In genomic region chr9:93828331-93829097, GRCh38 we compare ENCODE assay signal across 24 cellular contexts.
DNase-seq lines count a peak whose midpoint lies in the region; ATAC-seq and TF ChIP-seq lines count a peak whose summit lies in the region.
"Had no signal": no experiment of that assay in that cellular context is flagged by ENCODE, and none has a peak within 500 bp of the region (broad histone marks: within the 10 kb centered on the region; RNA-seq: fewer than 3 reads in every experiment).

No MANE protein-coding gene starts in this region.

- H3K56ac ChIP-seq in H9 (ENCODE audit: insufficient read length, low read depth, low read length): no peak overlapping the region

- ATAC-seq in SK-N-SH treated with all-trans-retinoic acid at 6 μM for 48 hours: no peak

- no peaks in the 10 kb centered on the region for H3K9me2 ChIP-seq in hepatocyte (replicated peaks; ENCODE audit: insufficient read depth)

- H2BK5ac ChIP-seq in H9 (ENCODE audit: insufficient read length, low read length): no peak overlapping the region

- H3K4me1 Mint-ChIP-seq in H9: peaks cover 10 to 22% of the 10 kb centered on the region in 2 experiments
- H3K4me1 Mint-ChIP-seq: neural crest cell had no signal

- no peaks in the 10 kb centered on the region for H3K4me1 ChIP-seq in H9 (ENCODE audit: insufficient read depth, low read length)
- peaks cover 14% of the 10 kb centered on the region for H3K4me1 ChIP-seq in hepatocyte (ENCODE audit: insufficient read depth)
- H3K4me1 ChIP-seq in stomach smooth muscle (ENCODE audit: control insufficient read depth, insufficient read depth, low read length): peaks cover 43% of the 10 kb centered on the region

- H2AK5ac ChIP-seq in H9 (ENCODE audit: insufficient read length, low read length): no peak overlapping the region

- H3K36me3 ChIP-seq in hepatocyte (replicated peaks; ENCODE audit: insufficient read depth, low read depth) (no peaks in the 10 kb centered on the region), stomach smooth muscle (ENCODE audit: control insufficient read depth in 2 of 2, insufficient read depth in 2 of 2, low read length in 2 of 2) (no peaks in the 10 kb centered on the region)
- H3K36me3 ChIP-seq: brain microvascular endothelial cell, heart left ventricle had no signal

- H3K27ac ChIP-seq in H9 (ENCODE audit: insufficient read length, low read depth, low read length): no peak overlapping the region
- no peak overlapping the region for H3K27ac ChIP-seq in hepatocyte
- H3K27ac ChIP-seq in stomach smooth muscle (ENCODE audit: low read length): peak overlapping the region; percentile 80
- H3K27ac ChIP-seq: brain microvascular endothelial cell, epithelial cell of prostate, heart left ventricle, SK-N-MC, testis had no signal

- no peak overlapping the region for H3K27ac Mint-ChIP-seq in H9
- H3K27ac Mint-ChIP-seq: activated CD4-positive, alpha-beta T cell treated with anti-CD3 and anti-CD28 coated beads, Interleukin-2, amount 10 ng/mL, durations not matched to agents 7 days and 5 days; B cell; CD8-positive, alpha-beta memory T cell; stimulated activated naive B cell treated with anti-CD40 and anti-IgM and Interleukin-4, amounts not matched to agents 10 μg/mL and 1 μg/mL and 100 μg/mL, for 72 hours; T-helper 1 cell treated with Interleukin-12 subunit alpha and Interleukin-12 subunit beta and Interleukin-4 antibody, amounts not matched to agents 30 μg/mL and 1 μg/mL, for 36 hours had no signal

- peaks cover 17% of the 10 kb centered on the region for H3K27me3 Mint-ChIP-seq in H9 (ENCODE audit: low read depth)

- H3K4me3 ChIP-seq in hepatocyte (no peak overlapping the region), stomach smooth muscle (ENCODE audit: low read length in 2 of 2) (no peak overlapping the region)
- H3K4me3 ChIP-seq: SK-N-MC, testis had no signal

- no peak overlapping the region for H3K4ac ChIP-seq in H9 (ENCODE audit: low read depth, low read length)

- no peak overlapping the region for H3K14ac ChIP-seq in H9 (ENCODE audit: insufficient read depth, low read length)

- no CpG with 5 or more reads among the region's 13 CpGs for WGBS in H9 (ENCODE audit: extremely low coverage, insufficient read length, low lambda C conversion rate)
- 83% methylated on average over 13 of the region's 13 CpGs for WGBS in hepatocyte (ENCODE audit: low lambda C conversion rate, missing lambda C conversion rate)

- H2BK12ac ChIP-seq in H9 (ENCODE audit: insufficient read length, low read depth, low read length): no peak overlapping the region

- H2BK15ac ChIP-seq in H9 (ENCODE audit: low read depth, low read length): no peak overlapping the region

- H4K91ac ChIP-seq in H9 (ENCODE audit: insufficient read length, low read depth, low read length): no peak overlapping the region

- H3K23me2 ChIP-seq in H9 (ENCODE audit: insufficient read length, low read depth, low read length, poor library complexity, severe bottlenecking): no peaks in the 10 kb centered on the region

- H2BK120ac ChIP-seq in H9 (ENCODE audit: low read depth, low read length, poor library complexity, severe bottlenecking): no peak overlapping the region

- TF ChIP-seq CTCF in H9 (conservative IDR thresholded peaks at IDR 0.05): no peak
- no peak for TF ChIP-seq CTCF in hepatocyte (IDR thresholded peaks at IDR 0.05; ENCODE audit: poor library complexity)

- H3K9me3 ChIP-seq in H9 (ENCODE audit: control insufficient read depth, low read depth, low read length) (no peaks in the 10 kb centered on the region), hepatocyte (ENCODE audit: low read depth) (no peaks in the 10 kb centered on the region), stomach smooth muscle (ENCODE audit: control insufficient read depth in 2 of 2, low read length in 2 of 2) (peaks cover 0 to 3% of the 10 kb centered on the region in 2 donors)
- H3K9me3 ChIP-seq: testis had no signal

- H3K9me3 Mint-ChIP-seq in H9: peaks cover 5 to 9% of the 10 kb centered on the region in 2 experiments; a peak in 3 of 5 replicates
- H3K9me3 Mint-ChIP-seq: activated CD4-positive, alpha-beta T cell treated with anti-CD3 and anti-CD28 coated beads, Interleukin-2, amount 10 ng/mL, durations not matched to agents 7 days and 5 days had no signal

- H2AFZ ChIP-seq in H9 (ENCODE audit: low read length) (no peak overlapping the region), hepatocyte (no peak overlapping the region)

- DNase-seq in activated CD4-positive, alpha-beta T cell treated with anti-CD3 and anti-CD28 coated beads for 1 hour: peak; percentile 6
- DNase-seq in activated CD4-positive, alpha-beta T cell treated with anti-CD3 and anti-CD28 coated beads for 48 hours: no peak
- DNase-seq in H9 (peak; percentile 24), hepatocyte (ENCODE audit: low spot score) (peak; percentile 4), G401 (ENCODE audit: low spot score) (no peak)
- DNase-seq in stimulated activated CD4-positive, alpha-beta T cell treated with anti-CD3 and anti-CD28 coated beads, Interleukin-15, amount 100 ng/mL, for 24 hours: no peak
- DNase-seq: 8988T; activated CD4-positive, alpha-beta T cell treated with anti-CD3 and anti-CD28 coated beads, Interleukin-2, amount 10 ng/mL, durations not matched to agents 7 days and 5 days; activated naive CD4-positive, alpha-beta T cell; activated T-cell treated with anti-CD3 and anti-CD28 coated beads, Interleukin-2, amount 50 U/mL, for 4 hours; amniotic stem cell; brain microvascular endothelial cell; CD8-positive, alpha-beta memory T cell; stimulated activated CD4-positive, alpha-beta T cell treated with anti-CD3 and anti-CD28 coated beads, Interleukin-12 subunit alpha, Interleukin-12 subunit beta, amount 100 ng/mL, for 4 hours; stimulated activated naive B cell treated with anti-CD40 and anti-IgM and Interleukin-4, amounts not matched to agents 10 μg/mL and 1 μg/mL and 100 μg/mL, for 72 hours; testis had no signal

- H4K8ac ChIP-seq in H9 (replicated peaks; ENCODE audit: insufficient read length, low read depth, low read length): no peak overlapping the region

- H3K4me2 ChIP-seq in H9 (ENCODE audit: insufficient read depth, insufficient read length, low read length) (no peak overlapping the region), hepatocyte (no peak overlapping the region)

- H3K9ac ChIP-seq in H9 (ENCODE audit: extremely low read depth, insufficient read length, low read length) (no peak overlapping the region), stomach smooth muscle (ENCODE audit: low read length in 2 of 2) (peak overlapping the region; percentile 36 to 42)

- H3K27me3 ChIP-seq in H9 (ENCODE audit: insufficient read depth, low read length) (no peaks in the 10 kb centered on the region), hepatocyte (peaks cover 9% of the 10 kb centered on the region), stomach smooth muscle (ENCODE audit: control insufficient read depth in 1 of 2, insufficient read depth in 2 of 2, low read length in 2 of 2) (no peaks in the 10 kb centered on the region)
- H3K27me3 ChIP-seq: brain microvascular endothelial cell, testis had no signal

- H4K20me1 ChIP-seq in H9 (ENCODE audit: control insufficient read depth, insufficient read depth, insufficient read length): no peaks in the 10 kb centered on the region
- no peaks in the 10 kb centered on the region for H4K20me1 ChIP-seq in hepatocyte (ENCODE audit: insufficient read depth, poor library complexity, severe bottlenecking)

- in situ Hi-C loops in G401 (cut with HindIII; ENCODE audit: low sequenced_read_pairs): no loop called here

- H3K23ac ChIP-seq in H9 (ENCODE audit: insufficient read length, low read depth, low read length): no peak overlapping the region

- H3K79me1 ChIP-seq in H9 (ENCODE audit: insufficient read depth, low read depth, low read length, poor library complexity, severe bottlenecking): no peaks in the 10 kb centered on the region

- H3K79me2 ChIP-seq in H9 (ENCODE audit: insufficient read depth, low read length) (no peaks in the 10 kb centered on the region), hepatocyte (no peaks in the 10 kb centered on the region)

- no peak overlapping the region for H3T11ph ChIP-seq in H9 (ENCODE audit: low read length)

- H4K5ac ChIP-seq in H9 (ENCODE audit: insufficient read length, low read depth, low read length): no peak overlapping the region

- no peak overlapping the region; a peak in 1 of 5 replicates for H3K4me3 Mint-ChIP-seq in H9
- H3K4me3 Mint-ChIP-seq: activated CD4-positive, alpha-beta T cell treated with anti-CD3 and anti-CD28 coated beads, Interleukin-2, amount 10 ng/mL, durations not matched to agents 7 days and 5 days; activated T-cell treated with anti-CD3 and anti-CD28 coated beads, Interleukin-2, amount 50 U/mL, for 4 hours; B cell; CD8-positive, alpha-beta memory T cell; neural crest cell; stimulated activated naive B cell treated with anti-CD40 and anti-IgM and Interleukin-4, amounts not matched to agents 10 μg/mL and 1 μg/mL and 100 μg/mL, for 72 hours; T-helper 1 cell treated with Interleukin-12 subunit alpha and Interleukin-12 subunit beta and Interleukin-4 antibody, amounts not matched to agents 30 μg/mL and 1 μg/mL, for 36 hours had no signal

- no peak overlapping the region for H3K18ac ChIP-seq in H9 (ENCODE audit: insufficient read length, low read depth, low read length)

- peaks cover 0 to 5% (median 1%) of the 10 kb centered on the region in 3 experiments; a peak in 5 of 7 replicates for H3K36me3 Mint-ChIP-seq in H9 (ENCODE audit: insufficient read depth in 1 of 3, low read depth in 3 of 3)
- H3K36me3 Mint-ChIP-seq: CD8-positive, alpha-beta memory T cell; stimulated activated naive B cell treated with anti-CD40 and anti-IgM and Interleukin-4, amounts not matched to agents 10 μg/mL and 1 μg/mL and 100 μg/mL, for 72 hours had no signal

- no peak overlapping the region for H2BK20ac ChIP-seq in H9 (ENCODE audit: low read depth, low read length, poor library complexity, severe bottlenecking)

TF ChIP-seq in SK-N-SH treated with all-trans-retinoic acid at 6 μM for 48 hours, 23 proteins besides CTCF, POLR2A, EP300 and RAD21 (continues in another document):
- TF ChIP-seq GLIS3 (CRISPR knock-in tag; IDR thresholded peaks at IDR 0.05): no peak
- TF ChIP-seq PATZ1 (CRISPR knock-in tag; IDR thresholded peaks at IDR 0.05; ENCODE audit: borderline replicate concordance): no peak
- no peak for TF ChIP-seq OSR1 (CRISPR knock-in tag; IDR thresholded peaks at IDR 0.05)

Comparison
In these comparisons a context has a peak if more than half of its experiments do, and no peak if none do; other contexts are left out.
1. DNase-seq: peak in activated CD4-positive, alpha-beta T cell treated with anti-CD3 and anti-CD28 coated beads for 1 hour (single experiment), H9 (single experiment) and hepatocyte (single experiment); none in activated CD4-positive, alpha-beta T cell treated with anti-CD3 and anti-CD28 coated beads for 48 hours (single experiment), G401 (single experiment) and stimulated activated CD4-positive, alpha-beta T cell treated with anti-CD3 and anti-CD28 coated beads, Interleukin-15, amount 100 ng/mL, for 24 hours (single experiment).